Comparison of ENCODE assay signal across 27 cellular contexts in genomic region chr15:69307939-69308338, GRCh38. TPM values are rescaled to one million over a fixed set of nuclear protein-coding genes. Genes with fewer than 3 reads are reported as not detected.
DNase-seq lines count a peak whose midpoint lies in the region; ATAC-seq, FAIRE-seq and TF ChIP-seq lines count a peak whose summit lies in the region.
"Had no signal": no experiment of that assay in that cellular context is flagged by ENCODE, and none has a peak within 500 bp of the region (broad histone marks: within the 10 kb centered on the region; RNA-seq: fewer than 3 reads in every experiment).

No MANE protein-coding gene starts in this region.

- H3K4me3 ChIP-seq in left ventricle myocardium inferior (no peak overlapping the region), PC-3 (ENCODE audit: low read length) (no peak overlapping the region), kidney (ENCODE audit: low read length in 2 of 2) (no peak overlapping the region), upper lobe of right lung (no peak overlapping the region), osteoblast (ENCODE audit: insufficient read depth, low read length) (no peak overlapping the region)
- H3K4me3 ChIP-seq: BLaER1 treated with 17β-estradiol and CSF1 and Interleukin-3, amounts not matched to agents 10 nM and 100 nM; GM12878; HAP-1 had no signal

- no peaks in the 10 kb centered on the region for H3K9me2 ChIP-seq in PC-3 (replicated peaks; ENCODE audit: low read length)

- no peaks in the 10 kb centered on the region for H3F3A ChIP-seq in PC-3 (ENCODE audit: low read length, unreplicated experiment)

- DNase-seq in cardiac septum (ENCODE audit: low spot score): peak; percentile 19
- DNase-seq in left ventricle myocardium inferior: no peak
- DNase-seq in PC-3: peak; percentile 12
- DNase-seq in kidney: no peak
- DNase-seq in upper lobe of right lung: peak; percentile 43
- DNase-seq in NCI-H2227 treated with DMSO at 0.1 percent for 48 hours (lab: John Stamatoyannopoulos, UW): no peak
- no peak for DNase-seq in osteoblast (ENCODE audit: insufficient read length, low spot score, missing footprints)
- DNase-seq: ACHN; AML-193; BE2C; CD4-positive, alpha-beta T cell; CD8-positive, alpha-beta memory T cell; DMS 273 treated with DMSO at 0.1 percent for 48 hours; DMS79; EL; GDM1; GOT3; HFFc6 had no signal

- H3K9ac ChIP-seq in PC-3 (ENCODE audit: low read length) (no peak overlapping the region), kidney (ENCODE audit: low read length in 2 of 2) (no peak overlapping the region)
- H3K9ac ChIP-seq: BLaER1 treated with 17β-estradiol and CSF1 and Interleukin-3, amounts not matched to agents 10 nM and 100 nM had no signal

- no peaks in the 10 kb centered on the region for H3K36me3 ChIP-seq in left ventricle myocardium inferior
- peaks cover 5% of the 10 kb centered on the region; the same call in 1 of the 2 replicates for H3K36me3 ChIP-seq in PC-3 (ENCODE audit: low read depth, low read length)
- H3K36me3 ChIP-seq in kidney (ENCODE audit: control insufficient read depth in 1 of 2, insufficient read depth in 2 of 2, low read length in 2 of 2): peaks cover 0 to 11% of the 10 kb centered on the region in 2 donors
- no peaks in the 10 kb centered on the region for H3K36me3 ChIP-seq in upper lobe of right lung
- H3K36me3 ChIP-seq in osteoblast (ENCODE audit: insufficient read depth, low read length): no peaks in the 10 kb centered on the region
- H3K36me3 ChIP-seq: BE2C; BLaER1 treated with 17β-estradiol and CSF1 and Interleukin-3, amounts not matched to agents 10 nM and 100 nM; HAP-1 had no signal

- no peak for FAIRE-seq in kidney (lab: Jason Lieb, UNC)
- FAIRE-seq: A204.1, D721Med, GM12878, H54 had no signal

- BruUV-seq in PC-3 (replicated peaks; lab: Mats Ljungman, UMichigan): no TSS peak

- H3K27me3 ChIP-seq in left ventricle myocardium inferior (ENCODE audit: low read depth) (no peaks in the 10 kb centered on the region), PC-3 (ENCODE audit: low read length) (no peaks in the 10 kb centered on the region), upper lobe of right lung (no peaks in the 10 kb centered on the region), osteoblast (ENCODE audit: insufficient read depth, low read length) (no peaks in the 10 kb centered on the region)
- H3K27me3 ChIP-seq: BE2C; BLaER1 treated with 17β-estradiol and CSF1 and Interleukin-3, amounts not matched to agents 10 nM and 100 nM had no signal

- no peaks in the 10 kb centered on the region for H4K20me1 ChIP-seq in PC-3 (ENCODE audit: low read length)
- H4K20me1 ChIP-seq in osteoblast (ENCODE audit: insufficient read depth, low read length): no peaks in the 10 kb centered on the region
- H4K20me1 ChIP-seq: BLaER1 treated with 17β-estradiol and CSF1 and Interleukin-3, amounts not matched to agents 10 nM and 100 nM had no signal

- POLR2A ChIA-PET in PC-3 (lab: Charles Lee; ENCODE audit: unreplicated experiment): no interaction called here

- no peak for ATAC-seq in PC-3
- ATAC-seq in upper lobe of right lung: no peak
- ATAC-seq in GM18909 (IDR thresholded peaks at IDR 0.05; ENCODE audit: poor library complexity, unreplicated experiment): no peak
- ATAC-seq: GM12878 had no signal

- H3K4me2 ChIP-seq in PC-3 (ENCODE audit: low read length) (no peak overlapping the region), osteoblast (ENCODE audit: insufficient read depth, low read length) (no peak overlapping the region)

- H3K9me3 ChIP-seq in left ventricle myocardium inferior (replicated peaks) (no peaks in the 10 kb centered on the region), PC-3 (ENCODE audit: low read length) (no peaks in the 10 kb centered on the region), kidney (ENCODE audit: control insufficient read depth in 1 of 2, low read length in 2 of 2) (no peaks in the 10 kb centered on the region), upper lobe of right lung (no peaks in the 10 kb centered on the region), osteoblast (ENCODE audit: low read depth, low read length) (no peaks in the 10 kb centered on the region)
- H3K9me3 ChIP-seq: BE2C; BLaER1 treated with 17β-estradiol and CSF1 and Interleukin-3, amounts not matched to agents 10 nM and 100 nM; HAP-1 had no signal

- intact Hi-C loops in cardiac septum (cut with DNase I): no loop called here
- intact Hi-C loops in left ventricle myocardium inferior (cut with micrococcal nuclease): no loop called here
- intact Hi-C loops in PC-3 (cut with micrococcal nuclease): loop anchor here (5.0 kb wide), 1 partner anchor 84 kb away; no protein-coding TSS in a partner anchor
- intact Hi-C loops in kidney (cut with DNase I): no loop called here
- intact Hi-C loops in upper lobe of right lung (cut with DNase I): no loop called here

- H3K4me1 ChIP-seq in left ventricle myocardium inferior: peaks cover 7% of the 10 kb centered on the region
- H3K4me1 ChIP-seq in PC-3 (ENCODE audit: insufficient read depth, low read length): peaks cover 54% of the 10 kb centered on the region
- H3K4me1 ChIP-seq in kidney (ENCODE audit: control insufficient read depth in 1 of 2, insufficient read depth in 1 of 2, low read depth in 1 of 2, low read length in 2 of 2): peaks cover 53 to 54% of the 10 kb centered on the region in 2 donors
- peaks cover 8% of the 10 kb centered on the region for H3K4me1 ChIP-seq in upper lobe of right lung
- H3K4me1 ChIP-seq in osteoblast (ENCODE audit: insufficient read depth, low read length): peaks cover 37% of the 10 kb centered on the region
- H3K4me1 ChIP-seq: BE2C, HAP-1 had no signal

- H3K79me2 ChIP-seq in PC-3 (ENCODE audit: low read length) (peaks cover 10% of the 10 kb centered on the region; the same call in 1 of the 2 replicates), osteoblast (ENCODE audit: insufficient read depth, low read length) (no peaks in the 10 kb centered on the region)

- TF ChIP-seq CTCF in left ventricle myocardium inferior (IDR thresholded peaks at IDR 0.05; ENCODE audit: borderline replicate concordance): no peak
- TF ChIP-seq CTCF in PC-3 (conservative IDR thresholded peaks at IDR 0.05; ENCODE audit: low read depth, low read length): no peak
- TF ChIP-seq CTCF in kidney (IDR thresholded peaks at IDR 0.05; ENCODE audit: borderline replicate concordance, extremely low read depth, insufficient read depth): no peak
- no peak for TF ChIP-seq CTCF in upper lobe of right lung (IDR thresholded peaks at IDR 0.05)
- TF ChIP-seq CTCF in osteoblast (IDR thresholded peaks at IDR 0.05; ENCODE audit: extremely low read depth, low read depth, low read length): no peak

- CTCF ChIA-PET in PC-3 (lab: Charles Lee): no interaction called here

- H2AFZ ChIP-seq in PC-3 (ENCODE audit: low read length): no peak overlapping the region
- H2AFZ ChIP-seq in osteoblast (ENCODE audit: low read length): no peak overlapping the region

- H3K27ac ChIP-seq in left ventricle myocardium inferior (replicated peaks): no peak overlapping the region
- peak overlapping the region; percentile 34 for H3K27ac ChIP-seq in PC-3 (ENCODE audit: low read length)
- H3K27ac ChIP-seq in kidney (ENCODE audit: low read depth in 2 of 2, low read length in 2 of 2): peak overlapping the region; percentile 71 to 73
- no peak overlapping the region for H3K27ac ChIP-seq in upper lobe of right lung
- no peak overlapping the region for H3K27ac ChIP-seq in osteoblast (ENCODE audit: low read depth, low read length)
- H3K27ac ChIP-seq: 22Rv1; BLaER1 treated with 17β-estradiol and CSF1 and Interleukin-3, amounts not matched to agents 10 nM and 100 nM had no signal

RNA-seq across cellular contexts. Expression of gene PAQR5, which starts 9.2 kb away (rescaled TPM):
- total RNA-seq in cardiac septum: 0.16 TPM
- 0.63 TPM for total RNA-seq in left ventricle myocardium inferior
- 12.2 and 16.5 TPM in 2 replicates for total RNA-seq in PC-3 (2014; rRNA removed)
- total RNA-seq in kidney: 51.3 TPM
- 32.7 TPM for polyA plus RNA-seq in kidney (ENCODE audit: insufficient read depth, low read depth, low replicate concordance)
- 37.9 TPM for total RNA-seq in upper lobe of right lung
- 1.1 and 1.5 TPM in 2 replicates for total RNA-seq in osteoblast
- total RNA-seq: CD4-positive, alpha-beta T cell; CD8-positive, alpha-beta memory T cell; GM12878 had no signal
- polyA plus RNA-seq: CD14-positive monocyte; CD8-positive, alpha-beta memory T cell had no signal

Comparison
In these comparisons a context has a peak if more than half of its experiments do, and no peak if none do; other contexts are left out.
1. DNase-seq: peak in cardiac septum (single experiment), PC-3 (single experiment) and upper lobe of right lung (single experiment); none in left ventricle myocardium inferior (single experiment), kidney (single experiment), NCI-H2227 treated with DMSO at 0.1 percent for 48 hours (single experiment) and osteoblast (single experiment).
2. H3K27ac ChIP-seq: peak in PC-3 (single experiment) and kidney (2 of 2); none in left ventricle myocardium inferior (single experiment), upper lobe of right lung (single experiment) and osteoblast (single experiment).